ENCODE assay signal across 8 cellular contexts in genomic region chr15:85858586-85859375, GRCh38.
DNase-seq lines count a peak whose midpoint lies in the region; ATAC-seq and TF ChIP-seq lines count a peak whose summit lies in the region.

No MANE protein-coding gene starts in this region.

- TF ChIP-seq CTCF in ascending aorta (IDR thresholded peaks at IDR 0.05), result peak in 2 of 3 experiments; percentile 65 to 67

- no peaks in the 10 kb centered on the region for H3K36me3 ChIP-seq in ascending aorta
- no peaks in the 10 kb centered on the region for H3K36me3 ChIP-seq in skeletal muscle satellite cell (ENCODE audit: insufficient read depth, low read length)

- peaks cover 33% of the 10 kb centered on the region for H3K27me3 Mint-ChIP-seq in T-helper 2 cell treated with Interferon-gamma antibody and Interleukin-4, amounts not matched to agents 5 μg/mL and 100 μg/mL, for 36 hours (ENCODE audit: low read depth)

- DNase-seq in DMS153 treated with DMSO at 0.1 percent for 48 hours (lab: John Stamatoyannopoulos, UW; ENCODE audit: unreplicated experiment) (peak; percentile 12), DMS153 (lab: John Stamatoyannopoulos, UW) (no peak), NCI-H1105 (lab: John Stamatoyannopoulos, UW) (peak; percentile 61), ascending aorta (ENCODE audit: low spot score in 2 of 2) (peak in 1 of 2 donors; percentile 68), iPS DF 19.7 (ENCODE audit: low read depth, low spot score) (peak; percentile 56)
- DNase-seq in T-helper 2 cell treated with Interferon-gamma antibody and Interleukin-4, amounts not matched to agents 5 μg/mL and 100 μg/mL, for 36 hours (ENCODE audit: low spot score), result peak; percentile 62

- H3K4me3 ChIP-seq in ascending aorta (no peak overlapping the region), skeletal muscle satellite cell (ENCODE audit: low read length) (no peak overlapping the region)

- peak; percentile 92 for ATAC-seq in HG02678 (IDR thresholded peaks at IDR 0.05; ENCODE audit: unreplicated experiment)

- no peaks in the 10 kb centered on the region for H3K36me3 Mint-ChIP-seq in T-helper 2 cell treated with Interferon-gamma antibody and Interleukin-4, amounts not matched to agents 5 μg/mL and 100 μg/mL, for 36 hours (ENCODE audit: low read depth)

- H3K9me3 Mint-ChIP-seq in T-helper 2 cell treated with Interferon-gamma antibody and Interleukin-4, amounts not matched to agents 5 μg/mL and 100 μg/mL, for 36 hours, result no peaks in the 10 kb centered on the region

- intact Hi-C loops in ascending aorta (cut with DNase I), result no loop called here

- H3K27me3 ChIP-seq in ascending aorta (no peaks in the 10 kb centered on the region), skeletal muscle satellite cell (ENCODE audit: control insufficient read depth, insufficient read depth, low read length) (peaks cover 27% of the 10 kb centered on the region)

- peaks cover 9% of the 10 kb centered on the region for H3K4me1 Mint-ChIP-seq in T-helper 2 cell treated with Interferon-gamma antibody and Interleukin-4, amounts not matched to agents 5 μg/mL and 100 μg/mL, for 36 hours (ENCODE audit: low read depth)

- H3K9me3 ChIP-seq in ascending aorta (no peaks in the 10 kb centered on the region), skeletal muscle satellite cell (replicated peaks; ENCODE audit: low read length) (no peaks in the 10 kb centered on the region)

- H3K4me3 Mint-ChIP-seq in T-helper 2 cell treated with Interferon-gamma antibody and Interleukin-4, amounts not matched to agents 5 μg/mL and 100 μg/mL, for 36 hours, result peak overlapping the region; percentile 78

- H3K27ac Mint-ChIP-seq in T-helper 2 cell treated with Interferon-gamma antibody and Interleukin-4, amounts not matched to agents 5 μg/mL and 100 μg/mL, for 36 hours, result no peak overlapping the region

- no peak overlapping the region for H3K27ac ChIP-seq in ascending aorta

- peak overlapping the region; percentile 72 for H3K4me2 ChIP-seq in skeletal muscle satellite cell (ENCODE audit: low read length)

- H3K4me1 ChIP-seq in ascending aorta, result no peaks in the 10 kb centered on the region
- H3K4me1 ChIP-seq in skeletal muscle satellite cell (ENCODE audit: control insufficient read depth, insufficient read depth, low read length), result no peaks in the 10 kb centered on the region

- H3K9ac ChIP-seq in skeletal muscle satellite cell (ENCODE audit: low read depth, low read length), result no peak overlapping the region
